Comparison of ENCODE assay signal across 8 cellular contexts in genomic region chr2:86442642-86443005, GRCh38. TPM values are rescaled to one million over a fixed set of nuclear protein-coding genes. Genes with fewer than 3 reads are reported as not detected.
DNase-seq lines count a peak whose midpoint lies in the region; ATAC-seq and TF ChIP-seq lines count a peak whose summit lies in the region.

No MANE protein-coding gene starts in this region.

- H3K36me3 ChIP-seq in liver (ENCODE audit: control insufficient read depth in 4 of 4, insufficient read depth in 3 of 4, low read depth in 1 of 4, low read length in 3 of 4): peaks cover 0 to 5% (median 2%) of the 10 kb centered on the region in 4 donors

- intact Hi-C loops in dorsolateral prefrontal cortex (cut with DNase I): loop anchor here (5.0 kb wide), 4 partner anchors 40 to 245 kb away; partner anchors contain the start of genes CHMP3 (in 1 of the 2), IMMT (in 1 of the 2), MRPL35 (in 1 of the 2) and RNF103 (in 1 of the 2)

- H3K9me3 ChIP-seq in liver (ENCODE audit: control insufficient read depth in 4 of 4, low read length in 3 of 4): peaks cover 0 to 25% (median 3%) of the 10 kb centered on the region in 4 donors

- H3K9ac ChIP-seq in liver (ENCODE audit: low read depth in 1 of 2, low read length in 2 of 2): peak overlapping the region; percentile 74 to 95

- peak; percentile 75 for DNase-seq in AG04449 (ENCODE audit: low read depth, low spot score)
- DNase-seq in NCI-H524 (lab: John Stamatoyannopoulos, UW): peak; percentile 15 to 76
- peak; percentile 69 to 70 for DNase-seq in activated CD4-positive, alpha-beta T cell treated with anti-CD3 and anti-CD28 coated beads, Interleukin-2, amount 50 U/mL, for 4 hours
- DNase-seq in dorsolateral prefrontal cortex: peak; percentile 40 to 86 (median 80)
- DNase-seq in stimulated activated CD4-positive, alpha-beta T cell treated with anti-CD3 and anti-CD28 coated beads, Interleukin-4, amount 100 ng/mL, for 4 hours: peak; percentile 50 to 77

- H3K27ac ChIP-seq in dorsolateral prefrontal cortex (peak overlapping the region; percentile 62 to 99 (median 95)), liver (ENCODE audit: low read depth in 1 of 2, low read length in 2 of 2) (peak overlapping the region; percentile 76 to 98)

- 23% methylated on average over 5 of the region's 5 CpGs for WGBS in liver

- no peaks in the 10 kb centered on the region for H3K27me3 ChIP-seq in dorsolateral prefrontal cortex
- H3K27me3 ChIP-seq in liver (ENCODE audit: control insufficient read depth in 4 of 4, insufficient read depth in 4 of 4, low read length in 3 of 4): no peaks in the 10 kb centered on the region

- ATAC-seq in GM18867 (IDR thresholded peaks at IDR 0.05; ENCODE audit: unreplicated experiment): peak; percentile 61
- ATAC-seq in HG03108 (IDR thresholded peaks at IDR 0.05; ENCODE audit: unreplicated experiment): peak; percentile 63

- H3K4me3 ChIP-seq in AG04449 (ENCODE audit: low read depth, low read length) (peak overlapping the region; percentile 85), dorsolateral prefrontal cortex (peak overlapping the region; percentile 52 to 90 (median 75)), liver (ENCODE audit: low read depth in 1 of 3, low read length in 3 of 3) (peak overlapping the region; percentile 91 to 96 (median 92))

- POLR2A ChIA-PET in AG04449 (lab: Yijun Ruan, JAX): interaction anchor here (0.7 to 3.0 kb wide), 4 partner anchors 9 to 247 kb away, joined by 3 to 13 read pairs (median 4); partner anchors contain the start of gene IMMT

- CTCF ChIA-PET in AG04449 (lab: Yijun Ruan, JAX): interaction anchor here (1.2 to 3.9 kb wide), 3 partner anchors 9 to 221 kb away, joined by 3 to 30 read pairs (median 4); no protein-coding TSS in a partner anchor

- peaks cover 0 to 17% (median 9%) of the 10 kb centered on the region in 4 donors for H3K4me1 ChIP-seq in liver (ENCODE audit: control insufficient read depth in 4 of 4, insufficient read depth in 4 of 4, low read length in 3 of 4)

- no peak for TF ChIP-seq RAD21 in liver (IDR thresholded peaks at IDR 0.05)

- no peak for TF ChIP-seq CTCF in AG04449 (IDR thresholded peaks at IDR 0.05; ENCODE audit: insufficient read depth, low read length, missing control alignments)
- peak in 7 of 56 donors; percentile 7 to 26 (median 15) for TF ChIP-seq CTCF in dorsolateral prefrontal cortex (IDR thresholded peaks at IDR 0.05 in 54 of 56, conservative IDR thresholded peaks at IDR 0.05 in 2 of 56; ENCODE audit: low read depth in 1 of 56, partially characterized antibody in 56 of 56)
- TF ChIP-seq CTCF in liver (IDR thresholded peaks at IDR 0.05; ENCODE audit: low read depth, low read length, missing input control): no peak

TF ChIP-seq in liver, 16 proteins besides CTCF, POLR2A, EP300 and RAD21:
- TF ChIP-seq REST (IDR thresholded peaks at IDR 0.05) (peak; percentile 16), JUND (IDR thresholded peaks at IDR 0.05) (no peak), ATF3 (IDR thresholded peaks at IDR 0.05) (no peak), EGR1 (IDR thresholded peaks at IDR 0.05; ENCODE audit: low read depth in 2 of 2) (peak in 1 of 2 donors; percentile 35)
TF ChIP-seq in liver: peak in this region for 2.

RNA-seq across cellular contexts. Expression of gene KDM3A, which starts 1.5 kb away (rescaled TPM):
- total RNA-seq in dorsolateral prefrontal cortex: 10 to 100 TPM; 38.5 to 96.1 (median 60.5) TPM
- 10 to 100 TPM; 11.2 to 19.8 TPM for total RNA-seq in liver
- 1 to 10 TPM; 3.9 to 5.4 TPM for polyA plus RNA-seq in liver

Comparison
In these comparisons a context has a peak if more than half of its experiments do, and no peak if none do; other contexts are left out.
1. Peak in every context shown above with its lines: DNase-seq, ATAC-seq, H3K4me3 ChIP-seq and H3K27ac ChIP-seq.